15 cellular contexts compared by ENCODE assay signal in the genomic region with DNA sequence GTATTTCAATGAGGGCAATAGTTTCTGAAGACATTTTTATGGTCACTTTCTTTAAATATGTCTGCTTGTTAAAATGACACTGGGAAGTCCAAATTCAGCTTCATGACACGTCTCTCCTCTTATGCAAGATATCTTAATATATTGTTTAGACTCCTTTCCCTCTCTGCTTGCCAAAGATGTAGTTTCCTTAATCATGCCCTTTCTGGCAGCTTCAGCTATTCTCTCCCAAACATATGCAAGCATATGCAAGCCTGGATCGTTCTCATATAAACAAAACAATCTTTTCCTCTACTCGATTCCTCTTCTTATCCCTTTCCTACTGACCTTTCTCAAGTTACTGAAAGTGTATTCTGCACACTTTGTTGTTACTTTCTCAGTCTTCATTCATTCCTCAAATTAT.
DNase-seq lines count a peak whose midpoint lies in the region; ATAC-seq and TF ChIP-seq lines count a peak whose summit lies in the region.
"Had no signal": no experiment of that assay in that cellular context is flagged by ENCODE, and none has a peak within 500 bp of the region (broad histone marks: within the 10 kb centered on the region; RNA-seq: fewer than 3 reads in every experiment).

No MANE protein-coding gene starts in this region.

- no peak overlapping the region for H3K9ac ChIP-seq in IMR-90 (ENCODE audit: low read depth, low read length)
- no peak overlapping the region for H3K9ac ChIP-seq in mammary epithelial cell (ENCODE audit: insufficient read depth, low read length)
- H3K9ac ChIP-seq in colonic mucosa (ENCODE audit: low read depth in 2 of 2, low read length in 2 of 2) = no peak overlapping the region

- H4K20me1 ChIP-seq in IMR-90 (ENCODE audit: insufficient read depth, low read length) (no peaks in the 10 kb centered on the region), mammary epithelial cell (ENCODE audit: insufficient read depth, low read length) (no peaks in the 10 kb centered on the region)

- H3K4ac ChIP-seq in IMR-90 (ENCODE audit: low read depth, low read length) = peak overlapping the region; percentile 34; the same call in 1 of the 2 replicates

- peak overlapping the region; percentile 47; the same call in 1 of the 2 replicates for H3K18ac ChIP-seq in IMR-90 (ENCODE audit: low read depth, low read length)

- H2BK5ac ChIP-seq in IMR-90 (ENCODE audit: low read depth, low read length, poor library complexity, severe bottlenecking) = peak overlapping the region; percentile 85

- H2AK5ac ChIP-seq in IMR-90 (ENCODE audit: low read depth, low read length) = no peak overlapping the region

- TF ChIP-seq RAD21 in IMR-90 (IDR thresholded peaks at IDR 0.05; ENCODE audit: low read length) = no peak

- CTCF ChIA-PET in AG04450 (lab: Charles Lee) (interaction anchor here (1.1 to 1.4 kb wide), 3 partner anchors 9 to 45 kb away, joined by 3 to 6 read pairs (median 3); no protein-coding TSS in a partner anchor), IMR-90 (lab: Yijun Ruan, JAX) (no interaction called here), mammary epithelial cell (lab: Charles Lee; ENCODE audit: low non-redundant PET) (no interaction called here)

- no peaks in the 10 kb centered on the region for H3K27me3 ChIP-seq in AG04450 (ENCODE audit: control insufficient read depth, insufficient read depth, low read length)
- no peaks in the 10 kb centered on the region for H3K27me3 ChIP-seq in IMR-90 (ENCODE audit: control insufficient read depth, insufficient read depth, low read length)
- no peaks in the 10 kb centered on the region for H3K27me3 ChIP-seq in mammary epithelial cell (ENCODE audit: insufficient read depth, low read length)
- H3K27me3 ChIP-seq in colonic mucosa = no peaks in the 10 kb centered on the region
- H3K27me3 ChIP-seq: hepatocyte, right atrium auricular region had no signal

- no peaks in the 10 kb centered on the region for H3K79me2 ChIP-seq in mammary epithelial cell (ENCODE audit: insufficient read depth, low read length)
- H3K79me2 ChIP-seq: hepatocyte had no signal

- H3K23ac ChIP-seq in IMR-90 (ENCODE audit: low read depth, low read length) = no peak overlapping the region

- in situ Hi-C loops in IMR-90 (cut with MboI; ENCODE audit: low sequenced_read_pairs) (no loop called here), mammary epithelial cell (cut with MboI; ENCODE audit: low sequenced_read_pairs in 2 of 2) (no loop called here)

- no peak overlapping the region for H2AK9ac ChIP-seq in IMR-90 (replicated peaks; ENCODE audit: low read depth, low read length, poor library complexity)

- H3K79me1 ChIP-seq in IMR-90 (ENCODE audit: low read depth in 1 of 2, low read length in 2 of 2) = no peaks in the 10 kb centered on the region

- POLR2A ChIA-PET in AG04450 (lab: Yijun Ruan, JAX) = interaction anchor here (0.6 kb wide), 1 partner anchor 956 kb away, joined by 4 read pairs; no protein-coding TSS in a partner anchor
- POLR2A ChIA-PET in IMR-90 (lab: Charles Lee; ENCODE audit: unreplicated experiment) = no interaction called here

- peak; percentile 80 for ATAC-seq in IMR-90 (ENCODE audit: low read depth)
- no peak for ATAC-seq in HG03460 (IDR thresholded peaks at IDR 0.05; ENCODE audit: unreplicated experiment)
- ATAC-seq in HG02840 (IDR thresholded peaks at IDR 0.05; ENCODE audit: low FRiP score, unreplicated experiment) = no peak

- H4K91ac ChIP-seq in IMR-90 (ENCODE audit: insufficient read depth, low read depth, low read length) = 0 out of 2 replicates have a peak overlapping the region, but pooled peaks have one; percentile 11

- H3K4me2 ChIP-seq in IMR-90 (ENCODE audit: low read depth, low read length) (peak overlapping the region; percentile 85; the same call in 1 of the 2 replicates), mammary epithelial cell (ENCODE audit: insufficient read depth, low read depth, low read length) (peak overlapping the region; percentile 45)
- H3K4me2 ChIP-seq: hepatocyte had no signal

- H3K36me3 ChIP-seq in IMR-90 (ENCODE audit: control insufficient read depth, insufficient read depth, low read length) (no peaks in the 10 kb centered on the region), mammary epithelial cell (ENCODE audit: insufficient read depth, low read length) (no peaks in the 10 kb centered on the region), colonic mucosa (no peaks in the 10 kb centered on the region)
- H3K36me3 ChIP-seq: right atrium auricular region had no signal

- 0 out of 2 replicates have a peak overlapping the region, but pooled peaks have one; percentile 17 for H2BK120ac ChIP-seq in IMR-90 (ENCODE audit: low read depth, low read length)

- H3K14ac ChIP-seq in IMR-90 (replicated peaks; ENCODE audit: low read depth, low read length) = no peak overlapping the region; the same call in 1 of the 2 replicates

- H3K4me1 ChIP-seq in IMR-90 (ENCODE audit: control insufficient read depth, insufficient read depth, low read length) (peaks cover 7% of the 10 kb centered on the region; the same call in 1 of the 2 replicates), mammary epithelial cell (ENCODE audit: insufficient read depth, low read length) (peaks cover 15% of the 10 kb centered on the region), colonic mucosa (no peaks in the 10 kb centered on the region)
- H3K4me1 ChIP-seq: right atrium auricular region had no signal

- H4K8ac ChIP-seq in IMR-90 (ENCODE audit: low read depth in 2 of 2, low read length in 2 of 2) = 0 out of 4 replicates have a peak overlapping the region, but pooled peaks of 1 of the 2 experiments have one; percentile 3

- BruUV-seq in IMR-90 (replicated peaks; lab: Mats Ljungman, UMichigan) = no TSS peak
- BruUV-seq in mammary epithelial cell (replicated peaks; lab: Mats Ljungman, UMichigan) = TSS peak; percentile 98

- H3K56ac ChIP-seq in IMR-90 (ENCODE audit: extremely low read depth, insufficient read depth, low read length) = no peak overlapping the region

- no peak overlapping the region for H2BK15ac ChIP-seq in IMR-90 (ENCODE audit: low read depth, low read length)

- peak; percentile 61 for DNase-seq in AG04450 (ENCODE audit: low read depth, low spot score)
- DNase-seq in IMR-90 = peak; percentile 83
- peak; percentile 39 for DNase-seq in mammary epithelial cell
- DNase-seq in foreskin fibroblast = peak; percentile 32 to 53
- no peak for DNase-seq in occipital lobe (lab: John Stamatoyannopoulos, UW)
- DNase-seq in colonic mucosa = no peak
- DNase-seq: ACHN; activated effector memory CD4-positive, alpha-beta T cell treated with Interleukin-2 at 50 U/mL for 16 hours; DND-41; NCI-H146; NCI-H446 had no signal

- H3K27ac ChIP-seq in AG04450 (ENCODE audit: low read depth, low read length) (peak overlapping the region; percentile 71), IMR-90 (ENCODE audit: insufficient read depth, low read length) (no peak overlapping the region), mammary epithelial cell (ENCODE audit: insufficient read depth, low read depth, low read length) (peak overlapping the region; percentile 66), colonic mucosa (no peak overlapping the region)
- H3K27ac ChIP-seq: hepatocyte, right atrium auricular region had no signal

- dilution Hi-C loops in IMR-90 (cut with HindIII; ENCODE audit: low sequenced_read_pairs, unreplicated experiment) (no loop called here), mammary epithelial cell (cut with HindIII; ENCODE audit: low sequenced_read_pairs) (no loop called here)

- intact Hi-C loops in IMR-90 (cut with micrococcal nuclease) (no loop called here), mammary epithelial cell (cut with micrococcal nuclease) (no loop called here), colonic mucosa (cut with DNase I) (no loop called here)

- H2AFZ ChIP-seq in IMR-90 (replicated peaks; ENCODE audit: low read length, poor library complexity) = no peak overlapping the region
- H2AFZ ChIP-seq in mammary epithelial cell (ENCODE audit: low read depth, low read length) = peak overlapping the region; percentile 25
- H2AFZ ChIP-seq: hepatocyte had no signal

- H3K9me1 ChIP-seq in IMR-90 (ENCODE audit: insufficient read depth, low read length) = no peaks in the 10 kb centered on the region; the same call in 1 of the 2 replicates

- no peaks in the 10 kb centered on the region for H3K9me3 ChIP-seq in AG04450 (ENCODE audit: control insufficient read depth, insufficient read depth, low read length)
- H3K9me3 ChIP-seq in IMR-90 (ENCODE audit: control insufficient read depth, insufficient read depth, low read length) = no peaks in the 10 kb centered on the region
- H3K9me3 ChIP-seq in mammary epithelial cell (replicated peaks; ENCODE audit: insufficient read depth, low read length) = no peaks in the 10 kb centered on the region
- H3K9me3 ChIP-seq in colonic mucosa = no peaks in the 10 kb centered on the region
- H3K9me3 ChIP-seq: right atrium auricular region had no signal

- TF ChIP-seq CTCF in AG04450 (IDR thresholded peaks at IDR 0.05; ENCODE audit: low read depth, low read length) (no peak), IMR-90 (conservative IDR thresholded peaks at IDR 0.05; ENCODE audit: low read depth, low read length) (no peak), mammary epithelial cell (conservative IDR thresholded peaks at IDR 0.05 in 1 of 2, IDR thresholded peaks at IDR 0.05 in 1 of 2; ENCODE audit: extremely low read depth in 1 of 2, insufficient read depth in 1 of 2, low read depth in 1 of 2, low read length in 2 of 2) (no peak), foreskin fibroblast (IDR thresholded peaks at IDR 0.05; ENCODE audit: low read depth, low read length) (no peak), colonic mucosa (IDR thresholded peaks at IDR 0.05) (no peak)

- TF ChIP-seq POLR2A in IMR-90 (IDR thresholded peaks at IDR 0.05; ENCODE audit: low read depth, low read length) = no peak

- peak overlapping the region; percentile 14 for H3K4me3 ChIP-seq in AG04450 (ENCODE audit: low read depth, low read length)
- no peak overlapping the region; the same call in 1 of the 2 replicates for H3K4me3 ChIP-seq in IMR-90 (ENCODE audit: insufficient read depth, low read depth, low read length)
- H3K4me3 ChIP-seq in mammary epithelial cell (replicated peaks in 1 of 3; ENCODE audit: insufficient read depth in 1 of 3, low read depth in 2 of 3, low read length in 3 of 3) = no peak overlapping the region
- H3K4me3 ChIP-seq in foreskin fibroblast (ENCODE audit: low read depth in 1 of 2, low read length in 2 of 2) = no peak overlapping the region
- H3K4me3 ChIP-seq in colonic mucosa = no peak overlapping the region
- H3K4me3 ChIP-seq: hepatocyte, right atrium auricular region had no signal

- H2BK20ac ChIP-seq in IMR-90 (ENCODE audit: low read depth, low read length) = peak overlapping the region; percentile 47; the same call in 1 of the 2 replicates

- no CpG with 5 or more reads among the region's 3 CpGs for WGBS in IMR-90 (ENCODE audit: extremely low coverage in 2 of 2, insufficient read length in 1 of 2), 2 experiments
- WGBS in mammary epithelial cell (ENCODE audit: low coverage, missing lambda C conversion rate) = 44% methylated on average over 3 of the region's 3 CpGs

- H4K5ac ChIP-seq in IMR-90 (ENCODE audit: low read depth, low read length) = peak overlapping the region; percentile 36; the same call in 1 of the 2 replicates

TF ChIP-seq in IMR-90, 13 proteins besides CTCF, POLR2A, EP300 and RAD21 (continues in another document):
- no peak for TF ChIP-seq MXI1 (IDR thresholded peaks at IDR 0.05; ENCODE audit: borderline replicate concordance, low read depth, low read length)

Comparison
In these comparisons a context has a peak if more than half of its experiments do, and no peak if none do; other contexts are left out.
1. DNase-seq: peak in AG04450 (single experiment), IMR-90 (single experiment), mammary epithelial cell (single experiment) and foreskin fibroblast (2 of 2); none in occipital lobe (single experiment) and colonic mucosa (single experiment).
2. H3K27ac ChIP-seq: peak in AG04450 (single experiment) and mammary epithelial cell (single experiment); none in IMR-90 (single experiment) and colonic mucosa (single experiment).